ENCODE assay signal across 16 cellular contexts in the genomic region with DNA sequence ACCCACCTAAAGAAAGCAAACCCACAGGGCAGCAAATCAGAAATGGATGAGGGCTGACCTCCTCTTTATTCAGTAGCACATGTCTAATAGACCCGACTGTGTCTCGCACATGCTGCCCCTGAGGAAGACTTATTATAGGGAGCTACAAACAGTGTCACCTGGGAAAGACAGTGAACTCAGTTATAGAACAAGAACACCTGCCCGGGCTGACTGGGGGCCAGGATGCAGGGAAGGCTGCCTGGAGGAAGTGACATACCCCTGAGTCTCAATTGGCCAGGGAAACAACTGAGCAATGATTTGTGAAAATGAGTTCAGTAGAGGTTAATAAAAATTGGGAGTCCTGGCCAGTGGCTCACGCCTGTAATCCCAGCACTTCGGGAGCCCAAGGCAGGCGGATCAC.
"Had no signal": no experiment of that assay in that cellular context is flagged by ENCODE, and none has a peak within 500 bp of the region (broad histone marks: within the 10 kb centered on the region; RNA-seq: fewer than 3 reads in every experiment).

No MANE protein-coding gene starts in this region.

- H3K27me3 Mint-ChIP-seq: activated CD8-positive, alpha-beta T cell treated with anti-CD3 and anti-CD28 coated beads for 36 hours; activated naive CD4-positive, alpha-beta T cell treated with anti-CD3 and anti-CD28 coated beads, Interleukin-2, amount 10 ng/mL, durations not matched to agents 7 days and 5 days; activated T-helper 17 cell treated with anti-CD3 and anti-CD28 coated beads, Interleukin-2, amount 50 U/mL, for 72 hours had no signal

- H3K4me1 Mint-ChIP-seq: activated naive CD4-positive, alpha-beta T cell treated with anti-CD3 and anti-CD28 coated beads, Interleukin-2, amount 10 ng/mL, durations not matched to agents 7 days and 5 days; activated T-helper 17 cell treated with anti-CD3 and anti-CD28 coated beads, Interleukin-2, amount 50 U/mL, for 72 hours had no signal

- H3K9me3 ChIP-seq: colonic mucosa, gastroesophageal sphincter, suprapubic skin, upper lobe of left lung had no signal

- H3K4me3 Mint-ChIP-seq: activated CD8-positive, alpha-beta T cell treated with anti-CD3 and anti-CD28 coated beads for 36 hours; activated naive CD4-positive, alpha-beta T cell treated with anti-CD3 and anti-CD28 coated beads, Interleukin-2, amount 10 ng/mL, durations not matched to agents 7 days and 5 days; activated T-helper 17 cell treated with anti-CD3 and anti-CD28 coated beads, Interleukin-2, amount 50 U/mL, for 72 hours had no signal

- H3K36me3 Mint-ChIP-seq: activated naive CD4-positive, alpha-beta T cell treated with anti-CD3 and anti-CD28 coated beads, Interleukin-2, amount 10 ng/mL, durations not matched to agents 7 days and 5 days had no signal

- H3K27ac Mint-ChIP-seq: activated CD8-positive, alpha-beta T cell treated with anti-CD3 and anti-CD28 coated beads for 36 hours; activated naive CD4-positive, alpha-beta T cell treated with anti-CD3 and anti-CD28 coated beads, Interleukin-2, amount 10 ng/mL, durations not matched to agents 7 days and 5 days; activated T-helper 17 cell treated with anti-CD3 and anti-CD28 coated beads, Interleukin-2, amount 50 U/mL, for 72 hours had no signal

- H3K4me3 ChIP-seq: colonic mucosa, gastroesophageal sphincter, skin epidermis, suprapubic skin, upper lobe of left lung had no signal

- H3K27ac ChIP-seq: gastroesophageal sphincter, parathyroid adenoma, suprapubic skin, upper lobe of left lung had no signal

- DNase-seq: activated CD8-positive, alpha-beta T cell treated with anti-CD3 and anti-CD28 coated beads for 36 hours; activated naive CD4-positive, alpha-beta T cell treated with anti-CD3 and anti-CD28 coated beads, Interleukin-2, amount 10 ng/mL, durations not matched to agents 7 days and 5 days; caudate nucleus; colonic mucosa; effector memory CD4-positive, alpha-beta T cell; islet precursor cell; mammary epithelial cell; retina; stimulated activated naive CD4-positive, alpha-beta T cell; T-helper 9 cell; upper lobe of left lung had no signal

- H3K9me3 Mint-ChIP-seq: activated CD8-positive, alpha-beta T cell treated with anti-CD3 and anti-CD28 coated beads for 36 hours; activated naive CD4-positive, alpha-beta T cell treated with anti-CD3 and anti-CD28 coated beads, Interleukin-2, amount 10 ng/mL, durations not matched to agents 7 days and 5 days; activated T-helper 17 cell treated with anti-CD3 and anti-CD28 coated beads, Interleukin-2, amount 50 U/mL, for 72 hours had no signal

- H3K27me3 ChIP-seq: colonic mucosa, gastroesophageal sphincter, suprapubic skin, upper lobe of left lung had no signal
